In the genomic region with DNA sequence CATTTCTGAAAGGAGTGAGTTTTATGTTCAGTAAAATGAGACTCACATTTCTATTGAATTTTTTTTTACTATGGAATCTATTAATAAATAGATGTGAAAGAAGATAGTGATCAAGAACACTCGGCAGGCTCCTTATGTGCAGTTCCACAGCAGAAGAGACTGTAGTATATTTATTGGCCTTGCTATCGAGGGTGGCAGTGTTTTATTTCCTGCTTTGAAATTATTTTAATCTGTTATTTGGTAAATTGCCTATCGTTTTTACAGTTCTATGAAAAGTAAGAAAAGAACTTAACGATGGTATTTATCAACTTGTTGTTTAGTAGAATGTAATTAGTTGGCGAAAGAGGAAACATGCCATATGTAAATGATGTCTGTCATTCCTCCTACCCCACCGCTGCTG, we compare ENCODE assay signal across 24 cellular contexts.
"Had no signal": no experiment of that assay in that cellular context is flagged by ENCODE, and none has a peak within 500 bp of the region (broad histone marks: within the 10 kb centered on the region; RNA-seq: fewer than 3 reads in every experiment).

No MANE protein-coding gene starts in this region.

- H3K4me3 ChIP-seq: lower lobe of right lung, neural progenitor cell, ovary, right atrium auricular region, right lobe of liver, smooth muscle cell, stomach, testis, thyroid gland, transverse colon, upper lobe of right lung had no signal

- H3K4me1 ChIP-seq: lower lobe of right lung, neural progenitor cell, right atrium auricular region, right lobe of liver, testis, thyroid gland, transverse colon, upper lobe of right lung had no signal

- H3K27me3 ChIP-seq: neural progenitor cell, ovary, right atrium auricular region, right lobe of liver, stomach, testis, thyroid gland, transverse colon, upper lobe of right lung had no signal

- H3K36me3 ChIP-seq: lower lobe of right lung, neural progenitor cell, ovary, right atrium auricular region, right lobe of liver, stomach, thyroid gland, transverse colon, upper lobe of right lung had no signal

- H2AFZ ChIP-seq: neural progenitor cell had no signal

- H3K4me2 ChIP-seq: neural progenitor cell, smooth muscle cell had no signal

- H3K9me3 ChIP-seq: lower lobe of right lung, ovary, right atrium auricular region, right lobe of liver, stomach, testis, thyroid gland, transverse colon, upper lobe of right lung had no signal

- ATAC-seq: left cardiac atrium; left lobe of liver; lower lobe of right lung; natural killer cell; right lobe of liver; stimulated activated naive B cell treated with anti-CD40 and anti-IgM and Interleukin-4, amounts not matched to agents 10 μg/mL and 1 μg/mL and 100 μg/mL, for 72 hours; stimulated activated naive CD8-positive, alpha-beta T cell treated with anti-CD3 and anti-CD28 coated beads, Interleukin-15, Interleukin-2, amounts not matched to agents 100 U/mL and 50 U/mL, for 24 hours; upper lobe of right lung had no signal

- H3K9ac ChIP-seq: neural progenitor cell had no signal

- DNase-seq: hippocampal formation; kidney glomerular epithelial cell; left cardiac atrium; lower lobe of right lung; mammary epithelial cell; mesendoderm; naive B cell; natural killer cell; nephron progenitor cell; ovary; right lobe of liver; stimulated activated CD4-positive, alpha-beta T cell treated with anti-CD3 and anti-CD28 coated beads, Interleukin-2, amount 100 ng/mL, for 24 hours; stimulated activated CD4-positive, alpha-beta T cell treated with anti-CD3 and anti-CD28 coated beads, Interleukin-4, amount 100 ng/mL, for 1 hour; stimulated activated naive B cell treated with anti-CD40 and anti-IgM and Interleukin-4, amounts not matched to agents 10 μg/mL and 1 μg/mL and 100 μg/mL, for 72 hours; stimulated activated naive CD8-positive, alpha-beta T cell treated with anti-CD3 and anti-CD28 coated beads, Interleukin-15, Interleukin-2, amounts not matched to agents 100 U/mL and 50 U/mL, for 24 hours; stomach; testis; thyroid gland; transverse colon; upper lobe of right lung had no signal

- H3K27ac ChIP-seq: lower lobe of right lung, neural progenitor cell, ovary, right atrium auricular region, right lobe of liver, stomach, testis, thyroid gland, transverse colon, upper lobe of right lung had no signal
